ENCODE assay signal across 1 cellular context in genomic region chrX:19647731-19648588, GRCh38.
TF ChIP-seq lines count a peak whose summit lies in the region.

No MANE protein-coding gene starts in this region.

TF ChIP-seq in IMR-90, 13 proteins besides CTCF, POLR2A, EP300 and RAD21 (continued from another document):
- TF ChIP-seq USF2 (IDR thresholded peaks at IDR 0.05; ENCODE audit: low read depth, low read length) = no peak
